ENCODE assay signal across 11 cellular contexts in the genomic region with DNA sequence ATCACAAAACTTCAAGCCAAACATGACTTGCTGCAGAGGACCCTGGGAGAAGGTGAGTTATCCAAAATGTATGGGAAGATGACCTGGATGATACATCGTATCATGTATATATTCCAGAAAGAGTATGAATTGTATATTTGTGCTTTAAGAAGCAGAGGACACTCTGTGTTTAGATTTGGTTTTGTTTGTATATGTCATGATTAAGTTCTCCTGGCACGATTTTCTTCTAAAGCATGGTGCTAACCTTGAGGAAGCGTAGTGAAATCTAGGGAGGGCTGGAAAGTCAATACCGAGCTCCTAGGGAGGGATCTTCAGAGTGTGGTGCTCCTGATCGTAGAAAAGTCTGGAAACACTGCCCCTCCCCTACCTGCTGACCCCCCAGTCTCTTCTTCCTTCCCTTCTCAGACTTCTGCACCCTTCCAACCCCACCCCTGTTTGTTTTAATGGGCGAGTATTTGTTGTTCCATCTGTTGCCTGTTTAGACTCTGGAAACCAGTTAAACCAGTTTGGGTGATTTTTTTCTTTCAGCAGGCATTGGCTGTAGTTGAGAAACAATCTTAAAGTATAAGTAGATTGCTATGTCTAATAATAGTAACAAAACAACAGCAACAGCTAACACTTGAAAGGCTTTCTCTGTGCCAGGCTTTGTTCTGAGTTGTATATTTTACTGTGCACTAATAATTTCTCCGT.
DNase-seq lines count a peak whose midpoint lies in the region; ATAC-seq and TF ChIP-seq lines count a peak whose summit lies in the region.
"Had no signal": no experiment of that assay in that cellular context is flagged by ENCODE, and none has a peak within 500 bp of the region (broad histone marks: within the 10 kb centered on the region; RNA-seq: fewer than 3 reads in every experiment).

No MANE protein-coding gene starts in this region.

- DNase-seq in body of pancreas (peak; percentile 32 to 65 (median 44)), iPS DF 6.9 (ENCODE audit: low read depth, low spot score) (peak; percentile 18), thyroid gland (peak in 1 of 2 donors; percentile 16), NCI-H2081 treated with DMSO at 0.1 percent for 48 hours (lab: John Stamatoyannopoulos, UW) (no peak), SW 1271 (lab: John Stamatoyannopoulos, UW) (no peak)
- DNase-seq: CD8-positive, alpha-beta T cell; H7; T-helper 17 cell had no signal

- ATAC-seq in body of pancreas (peak; percentile 85), HG03378 (IDR thresholded peaks at IDR 0.05; ENCODE audit: unreplicated experiment) (no peak), GM21737 (IDR thresholded peaks at IDR 0.05; ENCODE audit: unreplicated experiment) (no peak)
- ATAC-seq: CD8-positive, alpha-beta T cell; T-helper 17 cell had no signal

- 25 to 30% methylated on average over 7 of the region's 7 CpGs for WGBS in body of pancreas, 2 donors
- WGBS in iPS DF 6.9 (ENCODE audit: insufficient coverage, insufficient read length), result no CpG with 5 or more reads among the region's 7 CpGs
- WGBS in thyroid gland, 2 donors, result 49 to 50% methylated on average over 7 of the region's 7 CpGs

- TF ChIP-seq EP300 in Ishikawa (IDR thresholded peaks at IDR 0.05; ENCODE audit: borderline replicate concordance), result peak; percentile 62; the same call in 1 of the 2 replicates

- peak; percentile 22; the same call in 1 of the 2 replicates for TF ChIP-seq RAD21 in Ishikawa (IDR thresholded peaks at IDR 0.05; ENCODE audit: low read depth)

- peaks cover 48% of the 10 kb centered on the region for H3K4me1 ChIP-seq in body of pancreas
- H3K4me1 ChIP-seq in iPS DF 6.9 (ENCODE audit: control insufficient read depth, insufficient read depth, low read length), result peaks cover 2% of the 10 kb centered on the region; the same call in 1 of the 2 replicates
- peaks cover 40% of the 10 kb centered on the region in 2 donors for H3K4me1 ChIP-seq in thyroid gland

- intact Hi-C loops in body of pancreas (cut with DNase I) (no loop called here), thyroid gland (cut with DNase I) (loop anchor here (10.0 kb wide), 1 partner anchor 236 kb away; a partner anchor contains a TSS)

- H3K27me3 ChIP-seq in body of pancreas (no peaks in the 10 kb centered on the region), iPS DF 6.9 (ENCODE audit: control insufficient read depth, insufficient read depth, low read length) (no peaks in the 10 kb centered on the region), thyroid gland (no peaks in the 10 kb centered on the region)

- no peaks in the 10 kb centered on the region for H3K36me3 ChIP-seq in body of pancreas (replicated peaks in 1 of 2; ENCODE audit: insufficient read depth in 1 of 2, low read depth in 2 of 2)
- no peaks in the 10 kb centered on the region for H3K36me3 ChIP-seq in iPS DF 6.9 (ENCODE audit: control insufficient read depth, insufficient read depth, low read length)
- H3K36me3 ChIP-seq in thyroid gland, result no peaks in the 10 kb centered on the region

- no peak overlapping the region for H3K4me3 ChIP-seq in body of pancreas
- no peak overlapping the region for H3K4me3 ChIP-seq in iPS DF 6.9 (ENCODE audit: low read length)
- H3K4me3 ChIP-seq in thyroid gland (replicated peaks in 1 of 3), result no peak overlapping the region

- H3K27ac ChIP-seq in body of pancreas (peak overlapping the region; percentile 77 to 84 (median 81)), iPS DF 6.9 (ENCODE audit: low read length) (no peak overlapping the region), thyroid gland (peak overlapping the region; percentile 87 to 91 (median 88))

- TF ChIP-seq POLR2A in body of pancreas (IDR thresholded peaks at IDR 0.05) (no peak), thyroid gland (IDR thresholded peaks at IDR 0.05) (no peak)

- TF ChIP-seq CTCF in body of pancreas (IDR thresholded peaks at IDR 0.05) (no peak), thyroid gland (IDR thresholded peaks at IDR 0.05) (no peak)

- H3K9me3 ChIP-seq in body of pancreas (no peaks in the 10 kb centered on the region), iPS DF 6.9 (ENCODE audit: control insufficient read depth, insufficient read depth, low read length) (no peaks in the 10 kb centered on the region), thyroid gland (no peaks in the 10 kb centered on the region)

TF ChIP-seq in Ishikawa, 13 proteins besides CTCF, POLR2A, EP300 and RAD21:
- TF ChIP-seq FOXM1 (IDR thresholded peaks at IDR 0.05; ENCODE audit: borderline replicate concordance, low read depth), result peak; percentile 85
- TF ChIP-seq YY1 (IDR thresholded peaks at IDR 0.05; ENCODE audit: low read depth), result no peak
- TF ChIP-seq, protein P1, sequence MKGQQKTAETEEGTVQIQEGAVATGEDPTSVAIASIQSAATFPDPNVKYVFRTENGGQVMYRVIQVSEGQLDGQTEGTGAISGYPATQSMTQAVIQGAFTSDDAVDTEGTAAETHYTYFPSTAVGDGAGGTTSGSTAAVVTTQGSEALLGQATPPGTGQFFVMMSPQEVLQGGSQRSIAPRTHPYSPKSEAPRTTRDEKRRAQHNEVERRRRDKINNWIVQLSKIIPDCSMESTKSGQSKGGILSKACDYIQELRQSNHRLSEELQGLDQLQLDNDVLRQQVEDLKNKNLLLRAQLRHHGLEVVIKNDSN (IDR thresholded peaks at IDR 0.05), result no peak
- peak; percentile 71 for TF ChIP-seq TCF12 (IDR thresholded peaks at IDR 0.05; ENCODE audit: low read depth)
- TF ChIP-seq ZBTB7A (IDR thresholded peaks at IDR 0.05; ENCODE audit: low read depth), result no peak
- peak; percentile 76 for TF ChIP-seq CEBPB (IDR thresholded peaks at IDR 0.05)
- TF ChIP-seq, protein P2, sequence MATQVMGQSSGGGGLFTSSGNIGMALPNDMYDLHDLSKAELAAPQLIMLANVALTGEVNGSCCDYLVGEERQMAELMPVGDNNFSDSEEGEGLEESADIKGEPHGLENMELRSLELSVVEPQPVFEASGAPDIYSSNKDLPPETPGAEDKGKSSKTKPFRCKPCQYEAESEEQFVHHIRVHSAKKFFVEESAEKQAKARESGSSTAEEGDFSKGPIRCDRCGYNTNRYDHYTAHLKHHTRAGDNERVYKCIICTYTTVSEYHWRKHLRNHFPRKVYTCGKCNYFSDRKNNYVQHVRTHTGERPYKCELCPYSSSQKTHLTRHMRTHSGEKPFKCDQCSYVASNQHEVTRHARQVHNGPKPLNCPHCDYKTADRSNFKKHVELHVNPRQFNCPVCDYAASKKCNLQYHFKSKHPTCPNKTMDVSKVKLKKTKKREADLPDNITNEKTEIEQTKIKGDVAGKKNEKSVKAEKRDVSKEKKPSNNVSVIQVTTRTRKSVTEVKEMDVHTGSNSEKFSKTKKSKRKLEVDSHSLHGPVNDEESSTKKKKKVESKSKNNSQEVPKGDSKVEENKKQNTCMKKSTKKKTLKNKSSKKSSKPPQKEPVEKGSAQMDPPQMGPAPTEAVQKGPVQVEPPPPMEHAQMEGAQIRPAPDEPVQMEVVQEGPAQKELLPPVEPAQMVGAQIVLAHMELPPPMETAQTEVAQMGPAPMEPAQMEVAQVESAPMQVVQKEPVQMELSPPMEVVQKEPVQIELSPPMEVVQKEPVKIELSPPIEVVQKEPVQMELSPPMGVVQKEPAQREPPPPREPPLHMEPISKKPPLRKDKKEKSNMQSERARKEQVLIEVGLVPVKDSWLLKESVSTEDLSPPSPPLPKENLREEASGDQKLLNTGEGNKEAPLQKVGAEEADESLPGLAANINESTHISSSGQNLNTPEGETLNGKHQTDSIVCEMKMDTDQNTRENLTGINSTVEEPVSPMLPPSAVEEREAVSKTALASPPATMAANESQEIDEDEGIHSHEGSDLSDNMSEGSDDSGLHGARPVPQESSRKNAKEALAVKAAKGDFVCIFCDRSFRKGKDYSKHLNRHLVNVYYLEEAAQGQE (IDR thresholded peaks at IDR 0.05; ENCODE audit: low read depth), result no peak
- TF ChIP-seq EGR1 (IDR thresholded peaks at IDR 0.05), result no peak
- TF ChIP-seq TEAD4 (IDR thresholded peaks at IDR 0.05), result peak; percentile 54
- TF ChIP-seq, protein P3, sequence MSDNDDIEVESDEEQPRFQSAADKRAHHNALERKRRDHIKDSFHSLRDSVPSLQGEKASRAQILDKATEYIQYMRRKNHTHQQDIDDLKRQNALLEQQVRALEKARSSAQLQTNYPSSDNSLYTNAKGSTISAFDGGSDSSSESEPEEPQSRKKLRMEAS (IDR thresholded peaks at IDR 0.05), result peak; percentile 47; the same call in 1 of the 2 replicates
- no peak for TF ChIP-seq CREB1 (IDR thresholded peaks at IDR 0.05; ENCODE audit: low read depth)
- TF ChIP-seq TAF1 (IDR thresholded peaks at IDR 0.05; ENCODE audit: low read depth), result no peak
- peak; percentile 67 for TF ChIP-seq NFIC (IDR thresholded peaks at IDR 0.05)

Comparison
In these comparisons a context has a peak if more than half of its experiments do, and no peak if none do; other contexts are left out.
1. DNase-seq: peak in body of pancreas (4 of 4) and iPS DF 6.9 (single experiment); none in NCI-H2081 treated with DMSO at 0.1 percent for 48 hours (single experiment) and SW 1271 (0 of 2).